ENCODE assay signal across 27 cellular contexts in the genomic region with DNA sequence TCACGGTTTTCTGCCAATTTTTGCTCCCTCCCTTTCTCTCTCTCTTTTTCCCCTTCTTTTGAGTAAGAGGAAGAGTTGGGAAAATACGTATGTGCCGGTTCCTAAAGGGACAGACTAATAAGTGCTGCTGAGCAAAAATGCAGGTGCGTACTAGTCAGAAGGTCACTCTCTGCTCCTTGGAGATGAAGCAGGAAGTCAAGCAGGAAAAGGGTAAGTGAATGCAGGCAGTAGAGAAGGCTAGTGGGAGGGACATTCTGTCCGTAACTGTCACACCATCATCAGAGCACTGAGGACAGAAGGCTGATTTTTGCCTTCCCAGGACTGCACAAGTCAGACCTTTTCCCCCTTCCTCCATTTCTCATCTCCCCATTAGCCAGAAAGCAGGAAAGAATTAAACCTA.
DNase-seq lines count a peak whose midpoint lies in the region; TF ChIP-seq lines count a peak whose summit lies in the region.
"Had no signal": no experiment of that assay in that cellular context is flagged by ENCODE, and none has a peak within 500 bp of the region (broad histone marks: within the 10 kb centered on the region; RNA-seq: fewer than 3 reads in every experiment).

No MANE protein-coding gene starts in this region.

- H3K36me3 Mint-ChIP-seq in endothelial cell (ENCODE audit: low read depth, unreplicated experiment) = peaks cover 4% of the 10 kb centered on the region
- peaks cover 6% of the 10 kb centered on the region for H3K36me3 Mint-ChIP-seq in progenitor cell of endocrine pancreas (ENCODE audit: insufficient read depth)
- H3K36me3 Mint-ChIP-seq: activated CD8-positive, alpha-beta memory T cell treated with anti-CD3 and anti-CD28 coated beads, Interleukin-2, amount 10 ng/mL, durations not matched to agents 7 days and 5 days; activated naive CD8-positive, alpha-beta T cell treated with anti-CD3 and anti-CD28 coated beads for 36 hours; CD4-positive, CD25-positive, alpha-beta regulatory T cell had no signal

- H3K4me3 Mint-ChIP-seq in endothelial cell (ENCODE audit: unreplicated experiment) (peak overlapping the region; percentile 47), progenitor cell of endocrine pancreas (ENCODE audit: low read depth) (no peak overlapping the region)
- H3K4me3 Mint-ChIP-seq: activated CD8-positive, alpha-beta memory T cell treated with anti-CD3 and anti-CD28 coated beads, Interleukin-2, amount 10 ng/mL, durations not matched to agents 7 days and 5 days; activated naive CD8-positive, alpha-beta T cell treated with anti-CD3 and anti-CD28 coated beads for 36 hours; activated T-cell treated with anti-CD3 and anti-CD28 coated beads, Interleukin-2, amount 50 U/mL, for 4 hours; CD4-positive, CD25-positive, alpha-beta regulatory T cell had no signal

- H3K4me1 Mint-ChIP-seq in endothelial cell (ENCODE audit: unreplicated experiment) (peaks cover 34% of the 10 kb centered on the region), progenitor cell of endocrine pancreas (ENCODE audit: low read depth) (peaks cover 37% of the 10 kb centered on the region)
- H3K4me1 Mint-ChIP-seq: activated CD8-positive, alpha-beta memory T cell treated with anti-CD3 and anti-CD28 coated beads, Interleukin-2, amount 10 ng/mL, durations not matched to agents 7 days and 5 days; activated naive CD8-positive, alpha-beta T cell treated with anti-CD3 and anti-CD28 coated beads for 36 hours; CD4-positive, CD25-positive, alpha-beta regulatory T cell had no signal

- DNase-seq in NCI-H2227 treated with DMSO at 0.1 percent for 48 hours (lab: John Stamatoyannopoulos, UW) (peak; percentile 18), NCI-H2227 (lab: John Stamatoyannopoulos, UW; ENCODE audit: unreplicated experiment) (no peak), endothelial cell (ENCODE audit: low spot score) (no peak), medulla oblongata (ENCODE audit: extremely low spot score) (peak; percentile 43), progenitor cell of endocrine pancreas (ENCODE audit: low spot score, unreplicated experiment) (no peak), DMS153 treated with DMSO at 0.1 percent for 48 hours (lab: John Stamatoyannopoulos, UW; ENCODE audit: unreplicated experiment) (no peak), NCI-H774 (lab: John Stamatoyannopoulos, UW) (no peak)
- DNase-seq in stimulated activated CD4-positive, alpha-beta T cell treated with anti-CD3 and anti-CD28 coated beads, Interleukin-2, amount 100 ng/mL, for 24 hours = no peak
- DNase-seq: activated CD4-positive, alpha-beta T cell treated with anti-CD3 and anti-CD28 coated beads, Interleukin-2, amount 50 U/mL, for 4 hours; activated CD8-positive, alpha-beta memory T cell treated with anti-CD3 and anti-CD28 coated beads, Interleukin-2, amount 10 ng/mL, durations not matched to agents 7 days and 5 days; activated gamma-delta T cell; activated naive CD8-positive, alpha-beta T cell treated with anti-CD3 and anti-CD28 coated beads for 36 hours; activated T-cell treated with anti-CD3 and anti-CD28 coated beads, Interleukin-2, amount 50 U/mL, for 4 hours; anterior cingulate cortex; CD4-positive, CD25-positive, alpha-beta regulatory T cell; effector memory CD4-positive, alpha-beta T cell; foreskin keratinocyte; head of caudate nucleus; lower lobe of right lung; NCI-H1105; NCI-H187 treated with DMSO at 0.1 percent for 48 hours; NCI-H2171 treated with DMSO at 0.1 percent for 48 hours; NCI-H524; SHP77 treated with DMSO at 0.1 percent for 48 hours; stimulated activated CD4-positive, alpha-beta T cell treated with anti-CD3 and anti-CD28 coated beads, Interleukin-15, amount 100 ng/mL, for 24 hours; stimulated activated naive CD4-positive, alpha-beta T cell; T-helper 2 cell had no signal

- no peaks in the 10 kb centered on the region for H3K9me3 Mint-ChIP-seq in endothelial cell (ENCODE audit: unreplicated experiment)
- H3K9me3 Mint-ChIP-seq in progenitor cell of endocrine pancreas (ENCODE audit: low read depth) = peaks cover 4% of the 10 kb centered on the region

- H3K27ac Mint-ChIP-seq in endothelial cell (ENCODE audit: unreplicated experiment) = peak overlapping the region; percentile 49
- peak overlapping the region; percentile 76 for H3K27ac Mint-ChIP-seq in progenitor cell of endocrine pancreas
- H3K27ac Mint-ChIP-seq: activated CD8-positive, alpha-beta memory T cell treated with anti-CD3 and anti-CD28 coated beads, Interleukin-2, amount 10 ng/mL, durations not matched to agents 7 days and 5 days; activated naive CD8-positive, alpha-beta T cell treated with anti-CD3 and anti-CD28 coated beads for 36 hours; CD4-positive, CD25-positive, alpha-beta regulatory T cell had no signal

- H3K27me3 Mint-ChIP-seq in endothelial cell (ENCODE audit: unreplicated experiment) (peaks cover 3% of the 10 kb centered on the region), progenitor cell of endocrine pancreas (no peaks in the 10 kb centered on the region)
- H3K27me3 Mint-ChIP-seq: activated CD8-positive, alpha-beta memory T cell treated with anti-CD3 and anti-CD28 coated beads, Interleukin-2, amount 10 ng/mL, durations not matched to agents 7 days and 5 days; activated naive CD8-positive, alpha-beta T cell treated with anti-CD3 and anti-CD28 coated beads for 36 hours; CD4-positive, CD25-positive, alpha-beta regulatory T cell had no signal

- TF ChIP-seq CTCF in endothelial cell (IDR thresholded peaks at IDR 0.05; ENCODE audit: unreplicated experiment) (no peak), progenitor cell of endocrine pancreas (IDR thresholded peaks at IDR 0.05; ENCODE audit: unreplicated experiment) (no peak)

Comparison
In these comparisons a context has a peak if more than half of its experiments do, and no peak if none do; other contexts are left out.
1. DNase-seq: peak in NCI-H2227 treated with DMSO at 0.1 percent for 48 hours (single experiment) and medulla oblongata (single experiment); none in NCI-H2227 (single experiment), endothelial cell (single experiment), progenitor cell of endocrine pancreas (single experiment), stimulated activated CD4-positive, alpha-beta T cell treated with anti-CD3 and anti-CD28 coated beads, Interleukin-2, amount 100 ng/mL, for 24 hours (0 of 2), DMS153 treated with DMSO at 0.1 percent for 48 hours (single experiment) and NCI-H774 (single experiment).